1 cellular context compared by ENCODE assay signal in genomic region chr19:3708207-3708931, GRCh38.
TF ChIP-seq lines count a peak whose summit lies in the region.

Gene TJP3 (plus strand): TSS chr19:3708384. CDS start chr19:3728433, 20,049 bp downstream.

TF ChIP-seq in HepG2, 621 proteins besides CTCF, POLR2A, EP300 and RAD21 (continued from another document and continues in another):
- TF ChIP-seq NR2C2 (CRISPR knock-in tag; IDR thresholded peaks at IDR 0.05; ENCODE audit: borderline replicate concordance) (no peak), ZMAT3 (CRISPR knock-in tag; conservative IDR thresholded peaks at IDR 0.05) (no peak), NFE2L1 (CRISPR knock-in tag; IDR thresholded peaks at IDR 0.05; ENCODE audit: borderline replicate concordance) (0 out of 2 replicates have a peak, but pooled peaks have one; percentile 2), SIX4 (CRISPR knock-in tag; IDR thresholded peaks at IDR 0.05) (0 out of 2 replicates have a peak, but pooled peaks have one; percentile 21), ZNF7 (CRISPR knock-in tag; IDR thresholded peaks at IDR 0.05) (no peak), HIVEP1 (CRISPR knock-in tag; IDR thresholded peaks at IDR 0.05) (no peak), SMAD1 (CRISPR knock-in tag; IDR thresholded peaks at IDR 0.05; ENCODE audit: borderline replicate concordance, low read depth) (no peak), SP5 (CRISPR knock-in tag; IDR thresholded peaks at IDR 0.05; ENCODE audit: borderline replicate concordance, low read depth) (peak; percentile 68), ZNF354B (CRISPR knock-in tag; IDR thresholded peaks at IDR 0.05) (no peak), PHF21A (CRISPR knock-in tag; IDR thresholded peaks at IDR 0.05) (peak; percentile 54; the same call in 1 of the 2 replicates), ETV6 (CRISPR knock-in tag; conservative IDR thresholded peaks at IDR 0.05) (no peak; the same call in 1 of the 2 replicates), RNF219 (CRISPR knock-in tag; IDR thresholded peaks at IDR 0.05) (no peak), ZNF335 (CRISPR knock-in tag; IDR thresholded peaks at IDR 0.05) (no peak), PHB2 (IDR thresholded peaks at IDR 0.05; ENCODE audit: partially characterized antibody) (no peak), KAT2B (IDR thresholded peaks at IDR 0.05; ENCODE audit: borderline replicate concordance, low read depth, low read length) (no peak), TRAFD1 (CRISPR knock-in tag; IDR thresholded peaks at IDR 0.05; ENCODE audit: borderline replicate concordance) (no peak), BRCA1 (CRISPR knock-in tag; IDR thresholded peaks at IDR 0.05) (no peak), HOXD1 (CRISPR knock-in tag; IDR thresholded peaks at IDR 0.05) (no peak), SP140L (CRISPR knock-in tag; IDR thresholded peaks at IDR 0.05; ENCODE audit: borderline replicate concordance) (no peak), PITX1 (CRISPR knock-in tag; IDR thresholded peaks at IDR 0.05) (peak; percentile 73), YEATS4 (CRISPR knock-in tag; IDR thresholded peaks at IDR 0.05; ENCODE audit: borderline replicate concordance) (no peak), RFX5 (IDR thresholded peaks at IDR 0.05; ENCODE audit: low read depth, low read length) (no peak), ZBTB20 (CRISPR knock-in tag; IDR thresholded peaks at IDR 0.05; ENCODE audit: borderline replicate concordance, low read depth) (no peak), TSC22D2 (CRISPR knock-in tag; IDR thresholded peaks at IDR 0.05; ENCODE audit: borderline replicate concordance) (no peak), HNRNPUL1 (IDR thresholded peaks at IDR 0.05; ENCODE audit: low read depth, low read length) (no peak), ZNF891 (CRISPR knock-in tag; IDR thresholded peaks at IDR 0.05) (no peak), ZNF678 (CRISPR knock-in tag; IDR thresholded peaks at IDR 0.05) (peak; percentile 47; the same call in 1 of the 2 replicates), SALL1 (CRISPR knock-in tag; IDR thresholded peaks at IDR 0.05) (peak; percentile 66; the same call in 1 of the 2 replicates), PPARG (CRISPR knock-in tag; conservative IDR thresholded peaks at IDR 0.05) (0 out of 2 replicates have a peak, but pooled peaks have one; percentile 39), SKIL (CRISPR knock-in tag; IDR thresholded peaks at IDR 0.05; ENCODE audit: borderline replicate concordance) (no peak), ZNF710 (CRISPR knock-in tag; IDR thresholded peaks at IDR 0.05; ENCODE audit: borderline replicate concordance) (no peak), ZNF430 (CRISPR knock-in tag; IDR thresholded peaks at IDR 0.05) (no peak; the same call in 1 of the 2 replicates), SATB2 (CRISPR knock-in tag; IDR thresholded peaks at IDR 0.05) (no peak), XBP1 (CRISPR knock-in tag; IDR thresholded peaks at IDR 0.05) (no peak), MATR3 (CRISPR knock-in tag; IDR thresholded peaks at IDR 0.05) (no peak), MTA1 (CRISPR knock-in tag; IDR thresholded peaks at IDR 0.05; ENCODE audit: borderline replicate concordance) (peak; percentile 30; the same call in 1 of the 2 replicates), ARID3A (IDR thresholded peaks at IDR 0.05; ENCODE audit: low read depth, low read length) (no peak), ZNF121 (CRISPR knock-in tag; IDR thresholded peaks at IDR 0.05) (0 out of 2 replicates have a peak, but pooled peaks have one; percentile 25), ARNTL (CRISPR knock-in tag; IDR thresholded peaks at IDR 0.05) (peak; percentile 83), ZNF841 (CRISPR knock-in tag; IDR thresholded peaks at IDR 0.05; ENCODE audit: borderline replicate concordance) (no peak), KAT7 (CRISPR knock-in tag; IDR thresholded peaks at IDR 0.05; ENCODE audit: borderline replicate concordance) (no peak; the same call in 1 of the 2 replicates), SNAPC5 (CRISPR knock-in tag; IDR thresholded peaks at IDR 0.05; ENCODE audit: borderline replicate concordance) (no peak), RFX1 (IDR thresholded peaks at IDR 0.05) (no peak), RARA (CRISPR knock-in tag; IDR thresholded peaks at IDR 0.05) (no peak), SRY (CRISPR knock-in tag; IDR thresholded peaks at IDR 0.05) (no peak), HCFC1 (IDR thresholded peaks at IDR 0.05; ENCODE audit: low read depth, low read length) (no peak), HNRNPLL (IDR thresholded peaks at IDR 0.05; ENCODE audit: low read depth, low read length, poor library complexity, severe bottlenecking) (peak; percentile 32), AGO2 (optimal IDR thresholded peaks at IDR 0.05; ENCODE audit: low read depth, low read length) (peak; percentile 35), SOX6 (IDR thresholded peaks at IDR 0.05) (no peak), SOX6 (CRISPR knock-in tag; IDR thresholded peaks at IDR 0.05) (peak; percentile 56; the same call in 1 of the 2 replicates), MIER2 (CRISPR knock-in tag; IDR thresholded peaks at IDR 0.05) (no peak), ZBTB39 (CRISPR knock-in tag; IDR thresholded peaks at IDR 0.05) (no peak), ZNF225 (CRISPR knock-in tag; IDR thresholded peaks at IDR 0.05) (no peak), MED1 (CRISPR knock-in tag; IDR thresholded peaks at IDR 0.05) (no peak), DZIP1 (CRISPR knock-in tag; IDR thresholded peaks at IDR 0.05) (no peak)
